ENCODE assay signal across 19 cellular contexts in genomic region chr5:176725521-176725920, GRCh38.
DNase-seq lines count a peak whose midpoint lies in the region; ATAC-seq and TF ChIP-seq lines count a peak whose summit lies in the region.
"Had no signal": no experiment of that assay in that cellular context is flagged by ENCODE, and none has a peak within 500 bp of the region (broad histone marks: within the 10 kb centered on the region; RNA-seq: fewer than 3 reads in every experiment).

No MANE protein-coding gene starts in this region.

- H3K27me3 Mint-ChIP-seq in natural killer cell (ENCODE audit: low read depth in 2 of 2) (peaks cover 10 to 12% of the 10 kb centered on the region in 2 donors), osteocyte (ENCODE audit: unreplicated experiment) (peaks cover 35% of the 10 kb centered on the region)
- peaks cover 48% of the 10 kb centered on the region for H3K27me3 Mint-ChIP-seq in activated CD8-positive, alpha-beta memory T cell treated with anti-CD3 and anti-CD28 coated beads, Interleukin-2, amount 10 ng/mL, durations not matched to agents 7 days and 5 days

- H3K4me1 Mint-ChIP-seq in natural killer cell (peaks cover 61 to 78% of the 10 kb centered on the region in 2 donors), osteocyte (ENCODE audit: unreplicated experiment) (peaks cover 4% of the 10 kb centered on the region)
- H3K4me1 Mint-ChIP-seq in activated CD8-positive, alpha-beta memory T cell treated with anti-CD3 and anti-CD28 coated beads, Interleukin-2, amount 10 ng/mL, durations not matched to agents 7 days and 5 days, result peaks cover 7% of the 10 kb centered on the region

- no peak for ATAC-seq in natural killer cell
- no peak for ATAC-seq in activated CD8-positive, alpha-beta memory T cell treated with anti-CD3 and anti-CD28 coated beads, Interleukin-2, amount 10 ng/mL, durations not matched to agents 7 days and 5 days
- ATAC-seq: activated naive CD8-positive, alpha-beta T cell treated with anti-CD3 and anti-CD28 coated beads, Interleukin-2, amount 50 U/mL, for 24 hours; GM12878; left ventricle myocardium superior; PC-3 had no signal

- CTCF ChIA-PET in PC-9 (lab: Charles Lee), result no interaction called here
- CTCF ChIA-PET in activated CD8-positive, alpha-beta memory T cell treated with anti-CD3 and anti-CD28 coated beads, Interleukin-2, amount 10 ng/mL, durations not matched to agents 7 days and 5 days (lab: Charles Lee), result no interaction called here

- H3K27ac Mint-ChIP-seq in natural killer cell (peak overlapping the region in 1 of 2 donors; percentile 54), osteocyte (ENCODE audit: unreplicated experiment) (no peak overlapping the region)
- no peak overlapping the region for H3K27ac Mint-ChIP-seq in activated CD8-positive, alpha-beta memory T cell treated with anti-CD3 and anti-CD28 coated beads, Interleukin-2, amount 10 ng/mL, durations not matched to agents 7 days and 5 days
- H3K27ac Mint-ChIP-seq: activated naive CD8-positive, alpha-beta T cell treated with anti-CD3 and anti-CD28 coated beads, Interleukin-2, amount 50 U/mL, for 24 hours; activated T-helper 2 cell treated with anti-CD3 and anti-CD28 coated beads, Interferon-gamma antibody, Interleukin-2, Interleukin-4, amounts not matched to agents 10 μg/mL and 5 μg/mL and 100 μg/mL, durations not matched to agents 14 hours and 24 hours and 36 hours; HFFc6 had no signal

- peak; percentile 15 for DNase-seq in DMS53 treated with DMSO at 0.1 percent for 48 hours (lab: John Stamatoyannopoulos, UW; ENCODE audit: unreplicated experiment)
- DNase-seq in NCI-H1092 treated with DMSO at 0.1 percent for 48 hours (lab: John Stamatoyannopoulos, UW), result peak; percentile 71
- DNase-seq in NCI-H774 (lab: John Stamatoyannopoulos, UW), result peak; percentile 33
- DNase-seq in natural killer cell, result no peak
- no peak for DNase-seq in osteocyte (ENCODE audit: extremely low spot score, unreplicated experiment)
- no peak for DNase-seq in PC-9
- DNase-seq in activated CD4-positive, alpha-beta T cell treated with anti-CD3 and anti-CD28 coated beads for 48 hours, result no peak
- no peak for DNase-seq in activated CD8-positive, alpha-beta memory T cell treated with anti-CD3 and anti-CD28 coated beads, Interleukin-2, amount 10 ng/mL, durations not matched to agents 7 days and 5 days
- DNase-seq: activated naive CD8-positive, alpha-beta T cell treated with anti-CD3 and anti-CD28 coated beads, Interleukin-2, amount 50 U/mL, for 24 hours; GDM1; HFFc6; left ventricle myocardium superior; NCI-H526 treated with DMSO at 0.1 percent for 48 hours; PC-3 had no signal

- no peaks in the 10 kb centered on the region for H3K9me3 ChIP-seq in PC-9 (ENCODE audit: insufficient read depth, low read depth)
- H3K9me3 ChIP-seq: breast epithelium had no signal

- H3K79me2 ChIP-seq in PC-9 (ENCODE audit: low read depth), result no peaks in the 10 kb centered on the region

- intact Hi-C loops in natural killer cell (cut with micrococcal nuclease), result no loop called here
- intact Hi-C loops in PC-9 (cut with micrococcal nuclease; ENCODE audit: unreplicated experiment), result no loop called here

- no peaks in the 10 kb centered on the region for H4K20me1 ChIP-seq in PC-9 (ENCODE audit: insufficient read depth)

- no peaks in the 10 kb centered on the region for H3F3A ChIP-seq in PC-9 (ENCODE audit: insufficient read depth, low read depth)

- H3K27me3 ChIP-seq in PC-9 (ENCODE audit: insufficient read depth, low read depth), result peaks cover 41% of the 10 kb centered on the region

- no TSS peak for BruUV-seq in PC-9 (replicated peaks; lab: Mats Ljungman, UMichigan)

- H3K9me3 Mint-ChIP-seq in natural killer cell (no peaks in the 10 kb centered on the region), osteocyte (ENCODE audit: unreplicated experiment) (no peaks in the 10 kb centered on the region)
- no peaks in the 10 kb centered on the region for H3K9me3 Mint-ChIP-seq in activated CD8-positive, alpha-beta memory T cell treated with anti-CD3 and anti-CD28 coated beads, Interleukin-2, amount 10 ng/mL, durations not matched to agents 7 days and 5 days (ENCODE audit: low read depth)
- H3K9me3 Mint-ChIP-seq: activated naive CD8-positive, alpha-beta T cell treated with anti-CD3 and anti-CD28 coated beads, Interleukin-2, amount 50 U/mL, for 24 hours; activated T-helper 2 cell treated with anti-CD3 and anti-CD28 coated beads, Interferon-gamma antibody, Interleukin-2, Interleukin-4, amounts not matched to agents 10 μg/mL and 5 μg/mL and 100 μg/mL, durations not matched to agents 14 hours and 24 hours and 36 hours; HFFc6 had no signal

- no peak overlapping the region for H2AFZ ChIP-seq in PC-9

- TF ChIP-seq CTCF in natural killer cell (IDR thresholded peaks at IDR 0.05), result no peak
- no peak for TF ChIP-seq CTCF in osteocyte (IDR thresholded peaks at IDR 0.05)
- TF ChIP-seq CTCF in PC-9 (conservative IDR thresholded peaks at IDR 0.05), result no peak

- H3K36me3 Mint-ChIP-seq in natural killer cell (no peaks in the 10 kb centered on the region), osteocyte (ENCODE audit: unreplicated experiment) (no peaks in the 10 kb centered on the region)
- H3K36me3 Mint-ChIP-seq in activated CD8-positive, alpha-beta memory T cell treated with anti-CD3 and anti-CD28 coated beads, Interleukin-2, amount 10 ng/mL, durations not matched to agents 7 days and 5 days, result no peaks in the 10 kb centered on the region

- no peaks in the 10 kb centered on the region for H3K36me3 ChIP-seq in PC-9 (ENCODE audit: low read depth)
- H3K36me3 ChIP-seq: breast epithelium had no signal

- H3K4me2 ChIP-seq in PC-9, result no peak overlapping the region
- H3K4me2 ChIP-seq: KMS-11 had no signal

- H3K9me2 ChIP-seq in PC-9 (ENCODE audit: insufficient read depth), result no peaks in the 10 kb centered on the region

- H3K4me3 Mint-ChIP-seq in natural killer cell (peak overlapping the region; percentile 54), osteocyte (ENCODE audit: unreplicated experiment) (no peak overlapping the region)
- H3K4me3 Mint-ChIP-seq in activated CD8-positive, alpha-beta memory T cell treated with anti-CD3 and anti-CD28 coated beads, Interleukin-2, amount 10 ng/mL, durations not matched to agents 7 days and 5 days, result no peak overlapping the region
- H3K4me3 Mint-ChIP-seq: activated naive CD8-positive, alpha-beta T cell treated with anti-CD3 and anti-CD28 coated beads, Interleukin-2, amount 50 U/mL, for 24 hours; HFFc6 had no signal

- no peak overlapping the region for H3K4me3 ChIP-seq in PC-9
- H3K4me3 ChIP-seq: breast epithelium, dorsolateral prefrontal cortex, GM12878 had no signal

- H3K27ac ChIP-seq in PC-9, result no peak overlapping the region
- H3K27ac ChIP-seq: breast epithelium, dorsolateral prefrontal cortex, KMS-11 had no signal

- no peaks in the 10 kb centered on the region for H3K4me1 ChIP-seq in PC-9 (replicated peaks; ENCODE audit: insufficient read depth)
- H3K4me1 ChIP-seq: breast epithelium had no signal

- POLR2A ChIA-PET in PC-9 (lab: Charles Lee; ENCODE audit: unreplicated experiment), result no interaction called here

Comparison
In these comparisons a context has a peak if more than half of its experiments do, and no peak if none do; other contexts are left out.
1. DNase-seq: peak in DMS53 treated with DMSO at 0.1 percent for 48 hours (single experiment), NCI-H1092 treated with DMSO at 0.1 percent for 48 hours (single experiment) and NCI-H774 (single experiment); none in natural killer cell (single experiment), osteocyte (single experiment), PC-9 (0 of 2), activated CD4-positive, alpha-beta T cell treated with anti-CD3 and anti-CD28 coated beads for 48 hours (single experiment) and activated CD8-positive, alpha-beta memory T cell treated with anti-CD3 and anti-CD28 coated beads, Interleukin-2, amount 10 ng/mL, durations not matched to agents 7 days and 5 days (single experiment).